ENCODE assay signal across 8 cellular contexts in the genomic region with DNA sequence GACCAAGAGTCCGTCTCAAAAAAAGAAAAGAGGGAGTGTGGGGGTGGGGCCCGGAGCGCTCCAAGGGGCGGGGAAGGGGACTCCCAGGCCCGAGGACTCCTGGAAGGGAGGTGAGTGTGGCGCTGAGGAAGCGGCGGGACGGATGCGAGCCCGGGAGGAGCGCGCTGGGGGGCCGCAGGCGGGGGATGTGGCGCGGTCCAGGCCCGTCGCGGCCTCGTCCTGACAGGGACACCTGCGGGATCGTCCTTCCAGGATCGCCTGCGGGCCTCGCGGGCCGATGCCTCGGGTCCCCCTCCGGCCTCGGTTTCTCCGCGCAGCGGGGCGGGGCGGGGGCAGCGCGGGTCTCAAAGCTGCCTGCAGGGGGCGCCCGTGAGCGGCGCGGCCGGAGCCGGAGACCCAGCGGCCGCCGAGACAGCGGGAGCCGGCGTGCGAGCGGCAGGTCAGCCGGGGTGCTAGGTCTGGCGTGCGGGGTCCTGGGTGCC. TPM values are rescaled to one million over a fixed set of nuclear protein-coding genes. Genes with fewer than 3 reads are reported as not detected.
DNase-seq lines count a peak whose midpoint lies in the region; FAIRE-seq and TF ChIP-seq lines count a peak whose summit lies in the region.

No MANE protein-coding gene starts in this region.

- peak overlapping the region; percentile 49 for H3K4me3 ChIP-seq in NT2/D1 (ENCODE audit: insufficient read length, low read depth)
- H3K4me3 ChIP-seq in parathyroid adenoma (ENCODE audit: low read depth, low read length), result no peak overlapping the region
- H3K4me3 ChIP-seq in vagina, result peak overlapping the region; percentile 49 to 51
- no peak overlapping the region for H3K4me3 ChIP-seq in SJCRH30

- in situ Hi-C loops in GM13977 (cut with MboI; ENCODE audit: low pct_unique_long_range_greater_than_20kb, low sequenced_read_pairs, unreplicated experiment), result loop anchor here (10.0 kb wide), 1 partner anchor 81 kb away; no protein-coding TSS in a partner anchor

- H3K36me3 ChIP-seq in NT2/D1 (ENCODE audit: insufficient read depth, insufficient read length, low read length) (no peaks in the 10 kb centered on the region), parathyroid adenoma (ENCODE audit: control insufficient read depth, insufficient read depth, low read length) (no peaks in the 10 kb centered on the region), vagina (no peaks in the 10 kb centered on the region), SJCRH30 (no peaks in the 10 kb centered on the region)

- TF ChIP-seq CTCF in GM13977 (IDR thresholded peaks at IDR 0.05; ENCODE audit: extremely low read depth, insufficient read depth, missing control alignments), result peak; percentile 85
- TF ChIP-seq CTCF in parathyroid adenoma (IDR thresholded peaks at IDR 0.05), result peak; percentile 70
- TF ChIP-seq CTCF in vagina (IDR thresholded peaks at IDR 0.05), result peak; percentile 73 to 80 (median 77)

- H3K4me2 ChIP-seq in parathyroid adenoma (ENCODE audit: low read length), result peak overlapping the region; percentile 53

- H3K4me1 ChIP-seq in NT2/D1 (ENCODE audit: insufficient read depth, insufficient read length), result peaks cover 25% of the 10 kb centered on the region
- H3K4me1 ChIP-seq in parathyroid adenoma, result no peaks in the 10 kb centered on the region
- peaks cover 19% of the 10 kb centered on the region for H3K4me1 ChIP-seq in vagina
- 0 out of 2 replicates have a peak, but pooled peaks cover 6% of the 10 kb centered on the region for H3K4me1 ChIP-seq in SJCRH30

- DNase-seq in GM13977 (ENCODE audit: low spot score) (peak; percentile 95), NT2/D1 (ENCODE audit: low read depth, low spot score) (no peak), frontal cortex (ENCODE audit: low spot score in 2 of 2) (peak; percentile 84 to 92), vagina (ENCODE audit: extremely low spot score in 2 of 2) (no peak), SJCRH30 (no peak), SHP77 treated with DMSO at 0.1 percent for 48 hours (lab: John Stamatoyannopoulos, UW) (no peak)
- peak; percentile 42 to 55 for DNase-seq in activated T-helper 1 cell treated with anti-CD3 and anti-CD28 coated beads, Interleukin-2, amount 50 U/mL, for 16 hours (ENCODE audit: low read depth in 1 of 2, low spot score in 1 of 2)

- peak overlapping the region; percentile 64 for H3K9ac ChIP-seq in NT2/D1 (ENCODE audit: insufficient read length, low read depth)
- no peak overlapping the region for H3K9ac ChIP-seq in parathyroid adenoma

- TF ChIP-seq POLR2A in vagina (IDR thresholded peaks at IDR 0.05), result no peak

- H2AFZ ChIP-seq in parathyroid adenoma, result peak overlapping the region; percentile 33

- intact Hi-C loops in vagina (cut with DNase I), result loop anchor here (5.0 to 10.0 kb wide), 2 partner anchors 79 to 99 kb away; no protein-coding TSS in a partner anchor

- H3K9me3 ChIP-seq in NT2/D1 (ENCODE audit: insufficient read depth, low read length) (no peaks in the 10 kb centered on the region), parathyroid adenoma (ENCODE audit: control insufficient read depth, low read length) (no peaks in the 10 kb centered on the region), vagina (no peaks in the 10 kb centered on the region), SJCRH30 (replicated peaks) (no peaks in the 10 kb centered on the region)

- H3K27me3 ChIP-seq in NT2/D1 (ENCODE audit: insufficient read depth, insufficient read length) (peaks cover 11% of the 10 kb centered on the region), parathyroid adenoma (ENCODE audit: control insufficient read depth, insufficient read depth, low read length) (no peaks in the 10 kb centered on the region), vagina (no peaks in the 10 kb centered on the region), SJCRH30 (no peaks in the 10 kb centered on the region)

- H3K27ac ChIP-seq in parathyroid adenoma (no peak overlapping the region), vagina (no peak overlapping the region), SJCRH30 (no peak overlapping the region)

- no peaks in the 10 kb centered on the region for H3K79me2 ChIP-seq in parathyroid adenoma

- no peak for FAIRE-seq in frontal cortex (lab: Jason Lieb, UNC)

RNA-seq across cellular contexts. Expression of a gene that starts 3.8 kb away (rescaled TPM):
- total RNA-seq in frontal cortex (6.5 TPM), vagina (5.2 TPM)
- 6.9 and 8.7 TPM in 2 replicates for total RNA-seq in SJCRH30 (2014; rRNA removed; shearing (Covaris generic))

Comparison
In these comparisons a context has a peak if more than half of its experiments do, and no peak if none do; other contexts are left out.
1. DNase-seq: peak in GM13977 (single experiment), activated T-helper 1 cell treated with anti-CD3 and anti-CD28 coated beads, Interleukin-2, amount 50 U/mL, for 16 hours (2 of 2) and frontal cortex (2 of 2); none in NT2/D1 (single experiment), vagina (0 of 2), SJCRH30 (0 of 2) and SHP77 treated with DMSO at 0.1 percent for 48 hours (single experiment).
2. H3K4me3 ChIP-seq: peak in NT2/D1 (single experiment) and vagina (2 of 2); none in parathyroid adenoma (single experiment) and SJCRH30 (single experiment).
3. Peak in every context shown above with its lines, with median percentiles within 50 percentile points of each other: CTCF ChIP-seq.